Comparison of ENCODE assay signal across 9 cellular contexts in genomic region chr5:172002310-172002709, GRCh38. TPM values are rescaled to one million over a fixed set of nuclear protein-coding genes. Genes with fewer than 3 reads are reported as not detected.
DNase-seq lines count a peak whose midpoint lies in the region; ATAC-seq and TF ChIP-seq lines count a peak whose summit lies in the region.
"Had no signal": no experiment of that assay in that cellular context is flagged by ENCODE, and none has a peak within 500 bp of the region (broad histone marks: within the 10 kb centered on the region; RNA-seq: fewer than 3 reads in every experiment).

No MANE protein-coding gene starts in this region.

- no peak overlapping the region for H3K4me2 ChIP-seq in GM23248 (ENCODE audit: unreplicated experiment)

- in situ Hi-C loops in GM23248 (cut with MboI), result no loop called here

- H3K36me3 ChIP-seq in CD4-positive, CD25-positive, alpha-beta regulatory T cell (ENCODE audit: control insufficient read depth, insufficient read depth, low read length), result no peaks in the 10 kb centered on the region
- H3K36me3 ChIP-seq in GM23248 (ENCODE audit: low read depth), result no peaks in the 10 kb centered on the region
- H3K36me3 ChIP-seq in adrenal gland (replicated peaks in 1 of 2), result no peaks in the 10 kb centered on the region
- no peaks in the 10 kb centered on the region for H3K36me3 ChIP-seq in vagina

- peaks cover 91% of the 10 kb centered on the region for H3K79me2 ChIP-seq in GM23248 (ENCODE audit: insufficient read depth)

- DNase-seq in CD4-positive, CD25-positive, alpha-beta regulatory T cell, result peak in 2 of 3 donors; percentile 24 to 44
- DNase-seq in GM23248 (peak; percentile 60), adrenal gland (no peak), myocyte (ENCODE audit: low read depth) (peak; percentile 40), vagina (ENCODE audit: extremely low spot score in 2 of 2) (no peak), ecto neural progenitor cell (ENCODE audit: low spot score) (no peak)
- DNase-seq in stimulated activated CD4-positive, alpha-beta T cell treated with anti-CD3 and anti-CD28 coated beads, Interleukin-4, amount 100 ng/mL, for 24 hours, result no peak
- no peak for DNase-seq in central memory CD4-positive, alpha-beta T cell
- DNase-seq: activated naive CD8-positive, alpha-beta T cell treated with anti-CD3 and anti-CD28 coated beads, Interleukin-2, amount 10 ng/mL, durations not matched to agents 7 days and 5 days had no signal

- intact Hi-C loops in adrenal gland (cut with DNase I), result loop anchor here in 1 of 2 donors (10.0 kb wide), 1 partner anchor 88 kb away; no protein-coding TSS in a partner anchor
- intact Hi-C loops in vagina (cut with DNase I), result loop anchor here (10.0 kb wide), 1 partner anchor 88 kb away; no protein-coding TSS in a partner anchor

- peaks cover 49% of the 10 kb centered on the region for H4K20me1 ChIP-seq in GM23248 (ENCODE audit: insufficient read depth)

- H3K9me3 Mint-ChIP-seq in CD4-positive, CD25-positive, alpha-beta regulatory T cell, result no peaks in the 10 kb centered on the region

- no peak overlapping the region for H3K27ac Mint-ChIP-seq in CD4-positive, CD25-positive, alpha-beta regulatory T cell
- H3K27ac Mint-ChIP-seq: activated naive CD8-positive, alpha-beta T cell treated with anti-CD3 and anti-CD28 coated beads, Interleukin-2, amount 10 ng/mL, durations not matched to agents 7 days and 5 days had no signal

- H2AFZ ChIP-seq in GM23248, result no peak overlapping the region

- no peaks in the 10 kb centered on the region for H3K9me2 ChIP-seq in GM23248 (ENCODE audit: insufficient read depth)

- H3K36me3 Mint-ChIP-seq in CD4-positive, CD25-positive, alpha-beta regulatory T cell, result peaks cover 2% of the 10 kb centered on the region

- H3K4me3 Mint-ChIP-seq in CD4-positive, CD25-positive, alpha-beta regulatory T cell, result peak overlapping the region in 2 of 4 donors; percentile 9 to 80
- H3K4me3 Mint-ChIP-seq: activated naive CD8-positive, alpha-beta T cell treated with anti-CD3 and anti-CD28 coated beads, Interleukin-2, amount 10 ng/mL, durations not matched to agents 7 days and 5 days had no signal

- TF ChIP-seq POLR2A in adrenal gland (IDR thresholded peaks at IDR 0.05) (no peak), vagina (IDR thresholded peaks at IDR 0.05) (no peak)

- peak in 4 of 6 experiments; percentile 11 to 36 (median 22) for TF ChIP-seq CTCF in adrenal gland (IDR thresholded peaks at IDR 0.05)
- no peak for TF ChIP-seq CTCF in vagina (IDR thresholded peaks at IDR 0.05)

- H3K4me1 Mint-ChIP-seq in CD4-positive, CD25-positive, alpha-beta regulatory T cell, result peaks cover 53 to 80% (median 71%) of the 10 kb centered on the region in 4 donors

- H3K9ac ChIP-seq in GM23248, result no peak overlapping the region

- H3K27ac ChIP-seq in CD4-positive, CD25-positive, alpha-beta regulatory T cell (ENCODE audit: insufficient read depth, low read length, poor library complexity, severe bottlenecking), result no peak overlapping the region
- H3K27ac ChIP-seq in GM23248 (no peak overlapping the region), adrenal gland (peak overlapping the region in 1 of 5 donors; percentile 30), vagina (no peak overlapping the region)

- H3K27me3 Mint-ChIP-seq in CD4-positive, CD25-positive, alpha-beta regulatory T cell, result no peaks in the 10 kb centered on the region
- H3K27me3 Mint-ChIP-seq: activated naive CD8-positive, alpha-beta T cell treated with anti-CD3 and anti-CD28 coated beads, Interleukin-2, amount 10 ng/mL, durations not matched to agents 7 days and 5 days had no signal

- H3K9me3 ChIP-seq in CD4-positive, CD25-positive, alpha-beta regulatory T cell (ENCODE audit: control insufficient read depth in 2 of 2, low read length in 2 of 2), result no peaks in the 10 kb centered on the region
- no peaks in the 10 kb centered on the region for H3K9me3 ChIP-seq in GM23248 (ENCODE audit: low read depth)
- no peaks in the 10 kb centered on the region for H3K9me3 ChIP-seq in adrenal gland (replicated peaks in 1 of 3)
- H3K9me3 ChIP-seq in vagina, result no peaks in the 10 kb centered on the region

- H3K4me3 ChIP-seq in CD4-positive, CD25-positive, alpha-beta regulatory T cell (ENCODE audit: low read depth, low read length), result no peak overlapping the region
- H3K4me3 ChIP-seq in GM23248 (no peak overlapping the region), adrenal gland (no peak overlapping the region), vagina (no peak overlapping the region)

- ATAC-seq in CD4-positive, CD25-positive, alpha-beta regulatory T cell (ENCODE audit: low read depth in 2 of 2), result no peak

- H3K4me1 ChIP-seq in CD4-positive, CD25-positive, alpha-beta regulatory T cell (ENCODE audit: control insufficient read depth, insufficient read depth, low read length, poor library complexity, severe bottlenecking), result peaks cover 44% of the 10 kb centered on the region
- peaks cover 26% of the 10 kb centered on the region for H3K4me1 ChIP-seq in GM23248 (ENCODE audit: insufficient read depth)
- H3K4me1 ChIP-seq in adrenal gland (replicated peaks in 1 of 2), result peaks cover 31 to 60% of the 10 kb centered on the region in 2 donors
- H3K4me1 ChIP-seq in vagina, result peaks cover 69% of the 10 kb centered on the region

- WGBS in GM23248 (ENCODE audit: low coverage in 1 of 2, low lambda C conversion rate in 2 of 2, missing lambda C conversion rate in 2 of 2), 2 experiments, result 58 to 63% methylated on average over 1 to 2 of the region's 2 CpGs
- 36 to 42% (median 36%) methylated on average over 2 of the region's 2 CpGs for whole genome bisulfite sequencing in adrenal gland, 4 donors

- H3K27me3 ChIP-seq in CD4-positive, CD25-positive, alpha-beta regulatory T cell (ENCODE audit: control insufficient read depth, insufficient read depth, low read length), result no peaks in the 10 kb centered on the region
- H3K27me3 ChIP-seq in GM23248 (replicated peaks; ENCODE audit: insufficient read depth), result no peaks in the 10 kb centered on the region
- no peaks in the 10 kb centered on the region for H3K27me3 ChIP-seq in adrenal gland
- H3K27me3 ChIP-seq in vagina, result no peaks in the 10 kb centered on the region

- peaks cover 32% of the 10 kb centered on the region for H3F3A ChIP-seq in GM23248 (ENCODE audit: insufficient read depth)

RNA-seq across cellular contexts. Expression of gene FBXW11, which starts 4.1 kb away (rescaled TPM):
- 40.7 TPM for total RNA-seq in CD4-positive, CD25-positive, alpha-beta regulatory T cell
- 10 to 100 TPM; 20.6 to 26.0 (median 24.9) TPM for polyA plus RNA-seq in CD4-positive, CD25-positive, alpha-beta regulatory T cell
- 78.0 TPM in 2 replicates for total RNA-seq in GM23248 (2014; rRNA removed; shearing (Covaris generic))
- polyA plus RNA-seq in GM23248 (2016; fragmentation: Nextera tagmentation; extraction: Ambion mirVana), result 28.9 and 30.6 TPM in 2 replicates
- total RNA-seq in adrenal gland, result 10 to 100 TPM; 41.7 to 89.0 (median 71.6) TPM
- 10 to 100 TPM in 2 of 3 donors, 1 to 10 TPM in 1; 6.8 to 51.6 (median 11.1) TPM for polyA plus RNA-seq in adrenal gland
- 102 and 122 TPM in 2 replicates for total RNA-seq in myocyte
- polyA plus RNA-seq in myocyte (2012), result 51.6 TPM
- 40.5 TPM for total RNA-seq in vagina

Comparison
In these comparisons a context has a peak if more than half of its experiments do, and no peak if none do; other contexts are left out.
1. DNase-seq: peak in CD4-positive, CD25-positive, alpha-beta regulatory T cell (2 of 3), GM23248 (single experiment) and myocyte (single experiment); none in adrenal gland (0 of 7), vagina (0 of 2), stimulated activated CD4-positive, alpha-beta T cell treated with anti-CD3 and anti-CD28 coated beads, Interleukin-4, amount 100 ng/mL, for 24 hours (single experiment), ecto neural progenitor cell (single experiment) and central memory CD4-positive, alpha-beta T cell (single experiment).
2. CTCF ChIP-seq: peak in adrenal gland (4 of 6); none in vagina (0 of 3).